In the genomic region with DNA sequence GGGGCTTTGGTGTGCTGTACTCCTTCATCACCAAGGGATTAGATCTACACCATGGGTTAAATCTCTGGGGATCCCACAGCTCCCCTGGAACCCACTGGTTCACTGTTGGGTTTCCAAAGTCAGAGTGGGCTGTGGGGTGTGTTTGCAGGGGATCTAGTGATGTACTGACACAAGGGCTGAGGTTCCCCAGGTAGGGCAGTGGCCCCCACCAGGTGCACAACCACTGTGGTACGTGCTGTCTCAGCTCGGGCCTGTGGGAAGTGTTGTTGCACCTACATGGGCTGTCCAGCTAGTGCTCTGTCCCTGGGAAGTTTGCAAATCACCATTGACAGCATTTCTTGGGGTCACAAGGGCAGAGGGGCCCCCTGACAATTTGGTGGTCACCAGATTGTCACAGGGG, we compare ENCODE assay signal across 8 cellular contexts.
"Had no signal": no experiment of that assay in that cellular context is flagged by ENCODE, and none has a peak within 500 bp of the region (broad histone marks: within the 10 kb centered on the region; RNA-seq: fewer than 3 reads in every experiment).

No MANE protein-coding gene starts in this region.

- DNase-seq: GDM1, GF-D8 had no signal

- H3K4me3 ChIP-seq: GM12878 had no signal

- FAIRE-seq: G401.6, GM12878, GM12891, GM12892, GM18507, GM19239 had no signal
